Comparison of ENCODE assay signal across 28 cellular contexts in the genomic region with DNA sequence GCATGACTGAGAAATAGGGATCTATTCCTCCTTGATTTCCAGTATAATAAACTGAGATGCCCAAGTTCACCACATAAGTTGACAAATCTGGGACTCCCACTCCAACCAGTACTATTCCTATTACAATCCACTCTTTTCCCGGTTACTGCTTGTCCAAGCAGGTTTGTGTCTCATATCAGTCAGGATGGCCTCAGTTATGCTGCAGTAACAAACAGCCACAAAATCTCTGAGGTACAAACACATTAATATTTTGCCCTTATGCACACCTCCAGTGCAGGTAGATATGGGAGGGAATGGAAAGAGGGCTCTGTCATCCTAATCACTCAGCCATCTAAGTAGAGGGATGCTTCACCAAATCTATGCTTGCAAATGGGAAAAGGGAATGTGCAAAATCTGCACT.
"Had no signal": no experiment of that assay in that cellular context is flagged by ENCODE, and none has a peak within 500 bp of the region (broad histone marks: within the 10 kb centered on the region; RNA-seq: fewer than 3 reads in every experiment).

No MANE protein-coding gene starts in this region.

- H3K4me3 ChIP-seq: colonic mucosa, coronary artery, dorsolateral prefrontal cortex, esophagus muscularis mucosa, esophagus squamous epithelium, gastrocnemius medialis, gastroesophageal sphincter, heart left ventricle, heart right ventricle had no signal

- H3K27ac ChIP-seq: colonic mucosa, coronary artery, dorsolateral prefrontal cortex, epithelial cell of prostate, esophagus muscularis mucosa, esophagus squamous epithelium, foreskin keratinocyte, gastrocnemius medialis, gastroesophageal sphincter, heart left ventricle, heart right ventricle had no signal

- H3K4me1 ChIP-seq: colonic mucosa, esophagus muscularis mucosa, esophagus squamous epithelium, foreskin keratinocyte, gastrocnemius medialis, gastroesophageal sphincter, heart left ventricle, heart right ventricle had no signal

- H3K27me3 ChIP-seq: colonic mucosa, dorsolateral prefrontal cortex, esophagus muscularis mucosa, esophagus squamous epithelium, foreskin keratinocyte, gastrocnemius medialis, gastroesophageal sphincter, heart left ventricle, heart right ventricle had no signal

- ATAC-seq: effector memory CD8-positive, alpha-beta T cell; esophagus mucosa; foreskin keratinocyte; gastrocnemius medialis; gastroesophageal sphincter; heart left ventricle; heart right ventricle had no signal

- H3K36me3 ChIP-seq: colonic mucosa, esophagus muscularis mucosa, esophagus squamous epithelium, gastrocnemius medialis, gastroesophageal sphincter, heart left ventricle, heart right ventricle had no signal

- FAIRE-seq: colon, endometrium, endothelial cell of umbilical vein, frontal cortex had no signal

- DNase-seq: colonic mucosa; cortex of kidney; dermis blood vessel endothelial cell; dorsolateral prefrontal cortex; effector CD4-positive, alpha-beta T cell; effector CD8-positive, alpha-beta T cell; effector memory CD4-positive, alpha-beta T cell; effector memory CD8-positive, alpha-beta T cell; endodermal cell; erythroblast; esophagus squamous epithelium; foreskin fibroblast; foreskin keratinocyte; foreskin melanocyte; gastrocnemius medialis; glutamatergic neuron; head of caudate nucleus; heart left ventricle; heart right ventricle had no signal
